1 cellular context compared by ENCODE assay signal in the genomic region with DNA sequence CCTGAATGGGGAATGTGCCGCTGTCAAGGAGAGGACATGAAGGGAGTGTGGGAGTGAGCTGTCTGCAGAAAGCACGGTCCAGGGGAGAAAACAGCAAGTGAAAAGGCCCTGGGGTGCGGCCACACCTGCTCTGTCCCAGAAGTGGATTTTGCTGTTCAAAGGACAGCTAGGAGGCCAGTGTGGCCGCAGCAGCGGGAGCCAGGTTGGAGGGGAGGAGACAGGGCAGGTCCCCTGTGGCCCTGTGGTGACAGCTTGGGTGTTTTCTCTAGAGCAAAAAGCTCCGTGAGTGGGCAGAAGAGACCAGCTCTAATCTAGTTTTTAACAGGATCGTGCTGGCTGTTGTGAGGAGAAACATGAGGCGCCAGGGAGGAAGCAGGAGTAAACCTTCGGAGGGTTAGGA.
TF ChIP-seq lines count a peak whose summit lies in the region.

No MANE protein-coding gene starts in this region.

TF ChIP-seq in WTC11, 78 proteins besides CTCF, POLR2A, EP300 and RAD21 (continued from another document):
- TF ChIP-seq, protein P1, sequence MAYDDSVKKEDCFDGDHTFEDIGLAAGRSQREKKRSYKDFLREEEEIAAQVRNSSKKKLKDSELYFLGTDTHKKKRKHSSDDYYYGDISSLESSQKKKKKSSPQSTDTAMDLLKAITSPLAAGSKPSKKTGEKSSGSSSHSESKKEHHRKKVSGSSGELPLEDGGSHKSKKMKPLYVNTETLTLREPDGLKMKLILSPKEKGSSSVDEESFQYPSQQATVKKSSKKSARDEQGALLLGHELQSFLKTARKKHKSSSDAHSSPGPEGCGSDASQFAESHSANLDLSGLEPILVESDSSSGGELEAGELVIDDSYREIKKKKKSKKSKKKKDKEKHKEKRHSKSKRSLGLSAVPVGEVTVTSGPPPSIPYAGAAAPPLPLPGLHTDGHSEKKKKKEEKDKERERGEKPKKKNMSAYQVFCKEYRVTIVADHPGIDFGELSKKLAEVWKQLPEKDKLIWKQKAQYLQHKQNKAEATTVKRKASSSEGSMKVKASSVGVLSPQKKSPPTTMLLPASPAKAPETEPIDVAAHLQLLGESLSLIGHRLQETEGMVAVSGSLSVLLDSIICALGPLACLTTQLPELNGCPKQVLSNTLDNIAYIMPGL (CRISPR knock-in tag; IDR thresholded peaks at IDR 0.05): no peak
- TF ChIP-seq FOXP1 (CRISPR knock-in tag; IDR thresholded peaks at IDR 0.05; ENCODE audit: borderline replicate concordance) (no peak), TEAD4 (CRISPR knock-in tag; IDR thresholded peaks at IDR 0.05) (no peak), EMX1 (CRISPR knock-in tag; IDR thresholded peaks at IDR 0.05) (no peak)
- TF ChIP-seq, protein P2, sequence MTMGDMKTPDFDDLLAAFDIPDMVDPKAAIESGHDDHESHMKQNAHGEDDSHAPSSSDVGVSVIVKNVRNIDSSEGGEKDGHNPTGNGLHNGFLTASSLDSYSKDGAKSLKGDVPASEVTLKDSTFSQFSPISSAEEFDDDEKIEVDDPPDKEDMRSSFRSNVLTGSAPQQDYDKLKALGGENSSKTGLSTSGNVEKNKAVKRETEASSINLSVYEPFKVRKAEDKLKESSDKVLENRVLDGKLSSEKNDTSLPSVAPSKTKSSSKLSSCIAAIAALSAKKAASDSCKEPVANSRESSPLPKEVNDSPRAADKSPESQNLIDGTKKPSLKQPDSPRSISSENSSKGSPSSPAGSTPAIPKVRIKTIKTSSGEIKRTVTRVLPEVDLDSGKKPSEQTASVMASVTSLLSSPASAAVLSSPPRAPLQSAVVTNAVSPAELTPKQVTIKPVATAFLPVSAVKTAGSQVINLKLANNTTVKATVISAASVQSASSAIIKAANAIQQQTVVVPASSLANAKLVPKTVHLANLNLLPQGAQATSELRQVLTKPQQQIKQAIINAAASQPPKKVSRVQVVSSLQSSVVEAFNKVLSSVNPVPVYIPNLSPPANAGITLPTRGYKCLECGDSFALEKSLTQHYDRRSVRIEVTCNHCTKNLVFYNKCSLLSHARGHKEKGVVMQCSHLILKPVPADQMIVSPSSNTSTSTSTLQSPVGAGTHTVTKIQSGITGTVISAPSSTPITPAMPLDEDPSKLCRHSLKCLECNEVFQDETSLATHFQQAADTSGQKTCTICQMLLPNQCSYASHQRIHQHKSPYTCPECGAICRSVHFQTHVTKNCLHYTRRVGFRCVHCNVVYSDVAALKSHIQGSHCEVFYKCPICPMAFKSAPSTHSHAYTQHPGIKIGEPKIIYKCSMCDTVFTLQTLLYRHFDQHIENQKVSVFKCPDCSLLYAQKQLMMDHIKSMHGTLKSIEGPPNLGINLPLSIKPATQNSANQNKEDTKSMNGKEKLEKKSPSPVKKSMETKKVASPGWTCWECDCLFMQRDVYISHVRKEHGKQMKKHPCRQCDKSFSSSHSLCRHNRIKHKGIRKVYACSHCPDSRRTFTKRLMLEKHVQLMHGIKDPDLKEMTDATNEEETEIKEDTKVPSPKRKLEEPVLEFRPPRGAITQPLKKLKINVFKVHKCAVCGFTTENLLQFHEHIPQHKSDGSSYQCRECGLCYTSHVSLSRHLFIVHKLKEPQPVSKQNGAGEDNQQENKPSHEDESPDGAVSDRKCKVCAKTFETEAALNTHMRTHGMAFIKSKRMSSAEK (CRISPR knock-in tag; IDR thresholded peaks at IDR 0.05; ENCODE audit: borderline replicate concordance): no peak
